In genomic region chr18:49139726-49140125, GRCh38 we compare ENCODE assay signal across 21 cellular contexts.
DNase-seq lines count a peak whose midpoint lies in the region; ATAC-seq and TF ChIP-seq lines count a peak whose summit lies in the region.
"Had no signal": no experiment of that assay in that cellular context is flagged by ENCODE, and none has a peak within 500 bp of the region (broad histone marks: within the 10 kb centered on the region; RNA-seq: fewer than 3 reads in every experiment).

No MANE protein-coding gene starts in this region.

- H3K9me3 ChIP-seq in neural cell (ENCODE audit: low read length): no peaks in the 10 kb centered on the region

- H3K9ac ChIP-seq in neural cell (ENCODE audit: low read length): no peak overlapping the region
- H3K9ac ChIP-seq: BLaER1, GM23248 had no signal

- no peaks in the 10 kb centered on the region for H3K27me3 ChIP-seq in neural cell (ENCODE audit: insufficient read depth, low read depth, low read length)
- H3K27me3 ChIP-seq: BLaER1 had no signal

- POLR2A ChIA-PET in RWPE1 (lab: Yijun Ruan, JAX; ENCODE audit: low non-redundant PET): no interaction called here

- H3K79me2 ChIP-seq in neural cell (replicated peaks; ENCODE audit: insufficient read depth, low read length): no peaks in the 10 kb centered on the region

- CTCF ChIA-PET in RWPE1 (lab: Yijun Ruan, JAX): interaction anchor here (0.6 kb wide), 1 partner anchor 114 kb away, joined by 3 read pairs; no protein-coding TSS in a partner anchor

- H3K36me3 ChIP-seq in neural cell (ENCODE audit: insufficient read depth, low read length): no peaks in the 10 kb centered on the region
- H3K36me3 ChIP-seq: BLaER1 had no signal

- no peak overlapping the region for H3K4me2 ChIP-seq in neural cell (ENCODE audit: low read length)
- H3K4me2 ChIP-seq: BLaER1 had no signal

- no peaks in the 10 kb centered on the region for H3K9me2 ChIP-seq in neural cell (ENCODE audit: insufficient read depth, low read length)

- TF ChIP-seq CTCF in neural cell (IDR thresholded peaks at IDR 0.05; ENCODE audit: poor library complexity, severe bottlenecking) (no peak), RWPE1 (conservative IDR thresholded peaks at IDR 0.05; ENCODE audit: low read depth) (no peak)

- DNase-seq in NCI-H2107 treated with DMSO at 0.1 percent for 48 hours (lab: John Stamatoyannopoulos, UW; ENCODE audit: unreplicated experiment): peak; percentile 65
- no peak for DNase-seq in NCI-H2107 (lab: John Stamatoyannopoulos, UW)
- peak; percentile 88 to 92 for DNase-seq in NCI-H1930 (lab: John Stamatoyannopoulos, UW)
- peak; percentile 70 for DNase-seq in NCI-H748 (lab: John Stamatoyannopoulos, UW; ENCODE audit: unreplicated experiment)
- DNase-seq in GM19238 (ENCODE audit: insufficient read length, low spot score): no peak
- DNase-seq in RWPE1 (ENCODE audit: low spot score): no peak
- DNase-seq: CD8-positive, alpha-beta T cell; DMS79; GM23248; HFFc6; IMR-90; Karpas-422; MM.1S; NCI-H1417 treated with DMSO at 0.1 percent for 48 hours; NCI-H2171 treated with DMSO at 0.1 percent for 48 hours; NCI-H510A; SIG-M5; T-helper 2 cell had no signal

- H2AFZ ChIP-seq in neural cell (ENCODE audit: low read depth, low read length): no peak overlapping the region
- H2AFZ ChIP-seq: GM23248 had no signal

- no peaks in the 10 kb centered on the region for H4K20me1 ChIP-seq in neural cell (ENCODE audit: insufficient read depth)
- H4K20me1 ChIP-seq: BLaER1 had no signal

- ATAC-seq in GM21447 (IDR thresholded peaks at IDR 0.05; ENCODE audit: unreplicated experiment): no peak
- ATAC-seq: CD8-positive, alpha-beta T cell had no signal

- H3K27ac ChIP-seq in neural cell (ENCODE audit: low read length): peak overlapping the region; percentile 20
- H3K27ac ChIP-seq in RWPE1: no peak overlapping the region
- H3K27ac ChIP-seq: BLaER1, GM23248 had no signal

- TF ChIP-seq EP300 in neural cell (conservative IDR thresholded peaks at IDR 0.05; ENCODE audit: poor library complexity, severe bottlenecking): no peak

- TF ChIP-seq RAD21 in neural cell (conservative IDR thresholded peaks at IDR 0.05): no peak

- H3F3A ChIP-seq in neural cell (ENCODE audit: insufficient read depth, low read length, poor library complexity, severe bottlenecking): peaks cover 3% of the 10 kb centered on the region

- no peak overlapping the region for H3K4me3 ChIP-seq in neural cell (ENCODE audit: low read length)
- H3K4me3 ChIP-seq: BLaER1, GM23248 had no signal

TF ChIP-seq in neural cell, 6 proteins besides CTCF, POLR2A, EP300 and RAD21:
- peak; percentile 53 for TF ChIP-seq REST (IDR thresholded peaks at IDR 0.05; ENCODE audit: borderline replicate concordance)
- TF ChIP-seq MXI1 (conservative IDR thresholded peaks at IDR 0.05; ENCODE audit: poor library complexity, severe bottlenecking): no peak

Comparison
In these comparisons a context has a peak if more than half of its experiments do, and no peak if none do; other contexts are left out.
1. DNase-seq: peak in NCI-H2107 treated with DMSO at 0.1 percent for 48 hours (single experiment), NCI-H1930 (2 of 2) and NCI-H748 (single experiment); none in NCI-H2107 (single experiment), GM19238 (single experiment) and RWPE1 (single experiment).